Comparison of ENCODE assay signal across 14 cellular contexts in the genomic region with DNA sequence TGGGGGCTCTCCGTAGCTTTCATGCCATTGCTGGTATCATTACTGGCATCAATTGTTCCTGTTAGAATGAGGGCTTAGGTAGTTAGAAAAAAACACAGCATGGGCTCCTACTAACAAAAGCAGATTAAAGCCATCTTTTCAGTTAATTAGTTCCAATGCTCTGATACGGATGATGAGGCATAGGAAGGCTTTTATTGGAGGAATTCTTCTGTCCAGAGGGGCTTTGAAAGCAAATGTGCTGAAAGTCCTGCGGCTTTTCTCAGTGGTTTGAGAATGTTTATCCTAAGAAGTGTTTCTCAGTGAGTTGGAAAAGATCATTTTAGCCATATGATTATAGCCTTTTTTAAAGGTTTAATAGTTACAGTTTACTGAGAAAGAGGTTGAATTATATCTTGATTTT.
"Had no signal": no experiment of that assay in that cellular context is flagged by ENCODE, and none has a peak within 500 bp of the region (broad histone marks: within the 10 kb centered on the region; RNA-seq: fewer than 3 reads in every experiment).

No MANE protein-coding gene starts in this region.

- H3K4me3 ChIP-seq: suprapubic skin had no signal

- H3K27me3 ChIP-seq: suprapubic skin had no signal

- H3K9me3 ChIP-seq: suprapubic skin had no signal

- H3K4me1 ChIP-seq: suprapubic skin had no signal

- DNase-seq: activated CD4-positive, alpha-beta T cell treated with anti-CD3 and anti-CD28 coated beads for 36 hours; activated CD8-positive, alpha-beta memory T cell treated with anti-CD3 and anti-CD28 coated beads, Interleukin-2, amount 50 U/mL, for 48 hours; activated CD8-positive, alpha-beta T cell treated with anti-CD3 and anti-CD28 coated beads for 36 hours; activated naive CD4-positive, alpha-beta T cell; activated naive CD8-positive, alpha-beta T cell treated with anti-CD3 and anti-CD28 coated beads, Interleukin-2, amount 50 U/mL, for 24 hours; dermis blood vessel endothelial cell; endodermal cell; erythroblast; stimulated activated CD4-positive, alpha-beta T cell treated with anti-CD3 and anti-CD28 coated beads, Interleukin-2, amount 100 ng/mL, for 48 hours; stimulated activated naive CD4-positive, alpha-beta T cell treated with Interleukin-2 at 50 U/mL for 16 hours; T-cell; T1000; WERI-Rb-1 had no signal

- H3K27ac ChIP-seq: suprapubic skin, WERI-Rb-1 had no signal

- H3K36me3 ChIP-seq: suprapubic skin, WERI-Rb-1 had no signal
